1 cellular context compared by ENCODE assay signal in the genomic region with DNA sequence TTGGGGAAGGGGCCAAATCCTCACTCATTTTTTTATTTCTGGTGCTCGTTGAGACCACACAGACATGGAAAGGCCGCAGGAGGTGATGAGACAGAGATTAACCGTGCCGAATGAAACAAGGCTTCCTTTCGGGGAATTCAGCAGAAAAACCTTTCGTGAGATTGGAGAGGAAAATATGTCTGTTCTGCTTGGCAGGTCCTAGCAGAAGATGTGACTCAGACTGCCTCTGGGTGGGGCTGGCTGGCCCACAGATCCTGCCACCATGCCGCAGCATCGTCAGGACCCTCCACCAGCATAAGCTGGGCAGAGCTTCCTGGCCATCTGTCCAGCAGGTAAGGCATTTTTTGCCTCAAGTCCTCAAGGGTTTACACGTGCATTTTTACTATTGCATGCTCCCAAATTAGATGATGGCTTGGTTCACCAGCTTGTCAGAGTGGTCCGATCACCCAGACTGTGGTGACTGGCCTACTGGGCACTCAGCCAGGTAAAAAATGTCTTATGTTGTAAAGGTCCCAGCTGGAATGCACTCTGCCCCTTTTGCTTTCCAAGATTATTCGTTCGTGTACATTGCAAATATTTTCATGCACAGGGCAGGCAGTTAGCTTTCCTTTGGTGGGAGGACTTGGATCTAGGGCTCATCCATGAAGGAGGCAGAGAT.
A peak's percentile ranks its signal among the peaks of the same experiment; 100 is the strongest.
TF ChIP-seq lines count a peak whose summit lies in the region.

No MANE protein-coding gene starts in this region.

TF ChIP-seq in A549, 52 proteins besides CTCF, POLR2A, EP300 and RAD21:
- TF ChIP-seq, protein P1, sequence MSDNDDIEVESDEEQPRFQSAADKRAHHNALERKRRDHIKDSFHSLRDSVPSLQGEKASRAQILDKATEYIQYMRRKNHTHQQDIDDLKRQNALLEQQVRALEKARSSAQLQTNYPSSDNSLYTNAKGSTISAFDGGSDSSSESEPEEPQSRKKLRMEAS (IDR thresholded peaks at IDR 0.05): peak; percentile 70
- TF ChIP-seq RNF2 (IDR thresholded peaks at IDR 0.05; ENCODE audit: borderline replicate concordance, low read depth) (no peak), EHMT2 (IDR thresholded peaks at IDR 0.05; ENCODE audit: low read depth) (no peak), SMC3 (IDR thresholded peaks at IDR 0.05) (peak; percentile 46), FOSL2 (IDR thresholded peaks at IDR 0.05) (peak; percentile 17; the same call in 1 of the 2 replicates), FOSL2 (CRISPR knock-in tag; IDR thresholded peaks at IDR 0.05) (peak; percentile 67; the same call in 1 of the 2 replicates), CEBPB (IDR thresholded peaks at IDR 0.05) (0 out of 4 replicates have a peak, but pooled peaks of 1 of the 2 experiments have one; percentile 26), GATA3 (IDR thresholded peaks at IDR 0.05; ENCODE audit: borderline replicate concordance) (peak; percentile 52; the same call in 1 of the 2 replicates)
- TF ChIP-seq, protein P2, sequence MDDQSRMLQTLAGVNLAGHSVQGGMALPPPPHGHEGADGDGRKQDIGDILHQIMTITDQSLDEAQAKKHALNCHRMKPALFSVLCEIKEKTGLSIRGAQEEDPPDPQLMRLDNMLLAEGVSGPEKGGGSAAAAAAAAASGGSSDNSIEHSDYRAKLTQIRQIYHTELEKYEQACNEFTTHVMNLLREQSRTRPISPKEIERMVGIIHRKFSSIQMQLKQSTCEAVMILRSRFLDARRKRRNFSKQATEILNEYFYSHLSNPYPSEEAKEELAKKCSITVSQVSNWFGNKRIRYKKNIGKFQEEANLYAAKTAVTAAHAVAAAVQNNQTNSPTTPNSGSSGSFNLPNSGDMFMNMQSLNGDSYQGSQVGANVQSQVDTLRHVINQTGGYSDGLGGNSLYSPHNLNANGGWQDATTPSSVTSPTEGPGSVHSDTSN (IDR thresholded peaks at IDR 0.05): peak; percentile 51; the same call in 1 of the 2 replicates
TF ChIP-seq in A549: peak in this region for 6.
